Comparison of ENCODE assay signal across 1 cellular context in the genomic region with DNA sequence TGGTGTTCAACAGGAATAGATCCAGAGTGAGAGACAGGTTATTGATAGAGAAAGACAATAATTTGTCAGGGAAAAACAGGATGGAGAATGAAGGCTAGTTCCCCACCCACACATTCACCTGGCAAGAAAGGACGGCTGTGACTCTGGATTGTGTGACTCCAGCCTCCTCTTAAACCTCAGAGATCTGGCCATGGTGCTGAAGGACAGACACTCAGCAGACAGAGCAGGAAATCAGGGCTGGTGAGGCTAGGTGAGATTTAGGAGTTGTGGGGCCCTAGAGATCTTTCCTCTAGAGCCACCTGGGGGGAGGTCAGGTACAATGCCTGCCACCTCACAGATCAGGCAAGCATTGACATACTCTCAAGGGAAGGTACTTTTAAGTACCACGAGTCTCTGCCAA.
TF ChIP-seq lines count a peak whose summit lies in the region.

No MANE protein-coding gene starts in this region.

TF ChIP-seq in endothelial cell of umbilical vein, 7 proteins besides CTCF, POLR2A, EP300 and RAD21 (continued from another document):
- TF ChIP-seq, protein P1, sequence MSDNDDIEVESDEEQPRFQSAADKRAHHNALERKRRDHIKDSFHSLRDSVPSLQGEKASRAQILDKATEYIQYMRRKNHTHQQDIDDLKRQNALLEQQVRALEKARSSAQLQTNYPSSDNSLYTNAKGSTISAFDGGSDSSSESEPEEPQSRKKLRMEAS (IDR thresholded peaks at IDR 0.05; ENCODE audit: insufficient read depth, insufficient read length) = no peak
- TF ChIP-seq GATA2 (IDR thresholded peaks at IDR 0.05; ENCODE audit: insufficient read depth, insufficient read length, low read depth, low read length) (no peak), MYC (IDR thresholded peaks at IDR 0.05; ENCODE audit: low read depth, low read length) (no peak), JUN (IDR thresholded peaks at IDR 0.05; ENCODE audit: borderline replicate concordance, insufficient read depth, insufficient read length, low read depth) (no peak)
